Comparison of ENCODE assay signal across 20 cellular contexts in the genomic region with DNA sequence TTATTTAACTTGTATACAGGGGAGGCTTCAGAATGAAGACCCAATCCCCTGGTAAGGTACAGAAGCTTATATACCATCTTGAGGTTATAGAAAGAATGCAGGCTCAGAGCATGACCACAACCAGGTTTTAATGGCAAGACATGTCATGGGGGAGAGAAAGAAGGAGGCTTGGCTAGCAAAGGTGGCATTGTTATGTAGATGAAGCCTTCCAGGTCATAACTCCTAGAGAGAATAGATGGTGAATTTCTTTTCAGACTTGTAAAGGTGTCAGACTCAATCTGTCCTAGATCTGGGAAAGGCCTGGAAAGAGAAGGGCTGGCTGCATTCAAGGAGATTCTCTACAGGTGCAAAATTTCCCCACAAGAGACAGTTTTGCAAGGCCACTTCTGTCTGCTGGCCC.
"Had no signal": no experiment of that assay in that cellular context is flagged by ENCODE, and none has a peak within 500 bp of the region (broad histone marks: within the 10 kb centered on the region; RNA-seq: fewer than 3 reads in every experiment).

No MANE protein-coding gene starts in this region.

- H3K4me3 ChIP-seq: gastroesophageal sphincter, right lobe of liver had no signal

- DNase-seq: activated CD4-positive, alpha-beta T cell treated with anti-CD3 and anti-CD28 coated beads for 4 hours; activated CD4-positive, alpha-beta T cell treated with anti-CD3 and anti-CD28 coated beads, Interleukin-2, amount 50 U/mL, for 4 hours; activated effector memory CD4-positive, alpha-beta T cell treated with Interleukin-2 at 50 U/mL for 16 hours; activated naive CD4-positive, alpha-beta T cell treated with Interleukin-2 at 50 U/mL for 16 hours; activated T-cell treated with anti-CD3 and anti-CD28 coated beads for 4 hours; activated T-cell treated with anti-CD3 and anti-CD28 coated beads, Interleukin-2, amount 50 U/mL, for 72 hours; aorta; caudate nucleus; cortex of kidney; hypothalamus; kidney glomerular epithelial cell; mammary epithelial cell; nephron progenitor cell; right lobe of liver; stimulated activated CD4-positive, alpha-beta T cell treated with anti-CD3 and anti-CD28 coated beads, Interleukin-4, amount 100 ng/mL, for 1 hour; substantia nigra; T-helper 1 cell; trophoblast cell had no signal

- H3K9me3 ChIP-seq: gastroesophageal sphincter, neutrophil, right lobe of liver had no signal

- ATAC-seq: activated T-cell treated with anti-CD3 and anti-CD28 coated beads, Interleukin-2, amount 50 U/mL, for 72 hours; gastroesophageal sphincter; right lobe of liver had no signal

- H3K36me3 ChIP-seq: gastroesophageal sphincter, right lobe of liver had no signal

- H3K27me3 ChIP-seq: gastroesophageal sphincter, neutrophil, right lobe of liver had no signal

- H3K27ac ChIP-seq: neutrophil, right lobe of liver had no signal
